8 cellular contexts compared by ENCODE assay signal in genomic region chr5:109409844-109410388, GRCh38. TPM values are rescaled to one million over a fixed set of nuclear protein-coding genes. Genes with fewer than 3 reads are reported as not detected.
DNase-seq lines count a peak whose midpoint lies in the region; ATAC-seq and FAIRE-seq lines count a peak whose summit lies in the region.

Gene PJA2 (minus strand): TSS chr5:109409974. CDS start chr5:109383433, 26,541 bp downstream.

- peak; percentile 82 for ATAC-seq in GM21786 (IDR thresholded peaks at IDR 0.05; ENCODE audit: unreplicated experiment)
- ATAC-seq in activated T-cell treated with anti-CD3 and anti-CD28 coated beads, Interleukin-2, amount 50 U/mL, for 72 hours (replicated peaks in 1 of 2) = peak; percentile 87
- peak; percentile 97 for ATAC-seq in esophagus mucosa

- H3K27me3 ChIP-seq in muscle layer of colon (ENCODE audit: control insufficient read depth in 1 of 2, insufficient read depth in 2 of 2, low read length in 2 of 2) = no peaks in the 10 kb centered on the region

- H3K4me1 Mint-ChIP-seq in activated T-cell treated with anti-CD3 and anti-CD28 coated beads, Interleukin-2, amount 50 U/mL, for 72 hours (ENCODE audit: low read depth) = peaks cover 48% of the 10 kb centered on the region

- peak; percentile 96 for FAIRE-seq in RCC 7860 (lab: Jason Lieb, UNC)

- peaks cover 6 to 8% of the 10 kb centered on the region in 2 donors for H3K9me3 Mint-ChIP-seq in activated T-cell treated with anti-CD3 and anti-CD28 coated beads, Interleukin-2, amount 50 U/mL, for 72 hours

- H3K36me3 ChIP-seq in KOPT-K1 (ENCODE audit: insufficient read depth, low read length) (no peaks in the 10 kb centered on the region), muscle layer of colon (ENCODE audit: insufficient read depth, low read length) (no peaks in the 10 kb centered on the region)

- peaks cover 7 to 13% of the 10 kb centered on the region in 2 donors for H3K36me3 Mint-ChIP-seq in activated T-cell treated with anti-CD3 and anti-CD28 coated beads, Interleukin-2, amount 50 U/mL, for 72 hours (ENCODE audit: insufficient read depth in 2 of 2)

- H3K4me3 ChIP-seq in muscle layer of colon (ENCODE audit: low read depth in 1 of 2, low read length in 2 of 2) = peak within 1 kb of the TSS; percentile 88 to 99

- H3K27me3 Mint-ChIP-seq in activated T-cell treated with anti-CD3 and anti-CD28 coated beads, Interleukin-2, amount 50 U/mL, for 72 hours (ENCODE audit: low read depth) = no peaks in the 10 kb centered on the region

- peaks cover 31% of the 10 kb centered on the region for H3K4me1 ChIP-seq in muscle layer of colon (ENCODE audit: insufficient read depth, low read length)

- peak; percentile 98 for DNase-seq in DMS53 treated with DMSO at 0.1 percent for 48 hours (lab: John Stamatoyannopoulos, UW; ENCODE audit: unreplicated experiment)
- peak; percentile 99 for DNase-seq in RCC 7860 (ENCODE audit: low spot score)
- peak; percentile 97 for DNase-seq in activated T-cell treated with anti-CD3 and anti-CD28 coated beads, Interleukin-2, amount 50 U/mL, for 72 hours
- DNase-seq in stimulated activated CD8-positive, alpha-beta memory T cell treated with anti-CD3 and anti-CD28 coated beads, Interleukin-7, amount 100 ng/mL, for 24 hours (ENCODE audit: low read depth) = peak; percentile 90

- H3K4me3 Mint-ChIP-seq in activated T-cell treated with anti-CD3 and anti-CD28 coated beads, Interleukin-2, amount 50 U/mL, for 72 hours = peak within 1 kb of the TSS; percentile 88 to 100

- H3K27ac ChIP-seq in KOPT-K1 (ENCODE audit: low read depth, low read length, poor library complexity, severe bottlenecking) (peak within 1 kb of the TSS; percentile 94), muscle layer of colon (ENCODE audit: low read depth, low read length) (peak within 1 kb of the TSS; percentile 98)

- peak within 1 kb of the TSS; percentile 99 for H3K27ac Mint-ChIP-seq in activated T-cell treated with anti-CD3 and anti-CD28 coated beads, Interleukin-2, amount 50 U/mL, for 72 hours

- H3K9me3 ChIP-seq in KOPT-K1 (ENCODE audit: insufficient read depth, low read length, poor library complexity, severe bottlenecking) (peaks cover 3% of the 10 kb centered on the region), muscle layer of colon (ENCODE audit: low read length) (no peaks in the 10 kb centered on the region)

- peak within 1 kb of the TSS; percentile 96 for H3K9ac ChIP-seq in muscle layer of colon (ENCODE audit: low read length)

RNA-seq across cellular contexts. Expression of gene PJA2, which starts in this region (rescaled TPM):
- total RNA-seq in activated T-cell treated with anti-CD3 and anti-CD28 coated beads, Interleukin-2, amount 50 U/mL, for 72 hours = 10 to 100 TPM; 62.5 to 66.2 TPM
- total RNA-seq in esophagus mucosa = 39.2 TPM

Comparison
In these comparisons a context has a peak if more than half of its experiments do, and no peak if none do; other contexts are left out.
1. Peak in every context shown above with its lines: DNase-seq, ATAC-seq, H3K4me3 ChIP-seq and H3K27ac ChIP-seq.